ENCODE assay signal across 9 cellular contexts in genomic region chrX:14673764-14674163, GRCh38.
DNase-seq lines count a peak whose midpoint lies in the region; ATAC-seq lines count a peak whose summit lies in the region.
"Had no signal": no experiment of that assay in that cellular context is flagged by ENCODE, and none has a peak within 500 bp of the region (broad histone marks: within the 10 kb centered on the region; RNA-seq: fewer than 3 reads in every experiment).

No MANE protein-coding gene starts in this region.

- intact Hi-C loops in CD4-positive, alpha-beta memory T cell (cut with micrococcal nuclease), result no loop called here

- peak overlapping the region; percentile 71 for H3K27ac Mint-ChIP-seq in activated T-helper 17 cell treated with anti-CD3 and anti-CD28 coated beads, Interleukin-2, amount 50 U/mL, for 72 hours
- H3K27ac Mint-ChIP-seq in naive B cell, result peak overlapping the region in 2 of 6 donors; percentile 52 to 95
- H3K27ac Mint-ChIP-seq in immature natural killer cell, result no peak overlapping the region
- no peak overlapping the region for H3K27ac Mint-ChIP-seq in CD4-positive, alpha-beta memory T cell
- H3K27ac Mint-ChIP-seq: CD4-positive, CD25-positive, alpha-beta regulatory T cell had no signal

- no peaks in the 10 kb centered on the region for H3K36me3 Mint-ChIP-seq in activated T-helper 17 cell treated with anti-CD3 and anti-CD28 coated beads, Interleukin-2, amount 50 U/mL, for 72 hours (ENCODE audit: low read depth)
- no peaks in the 10 kb centered on the region for H3K36me3 Mint-ChIP-seq in naive B cell
- no peaks in the 10 kb centered on the region for H3K36me3 Mint-ChIP-seq in immature natural killer cell
- H3K36me3 Mint-ChIP-seq in CD4-positive, alpha-beta memory T cell, result no peaks in the 10 kb centered on the region
- H3K36me3 Mint-ChIP-seq: CD4-positive, CD25-positive, alpha-beta regulatory T cell had no signal

- CTCF ChIA-PET in CD4-positive, alpha-beta memory T cell (lab: Charles Lee; ENCODE audit: partially characterized antibody), result no interaction called here

- no peak overlapping the region for H3K4me3 Mint-ChIP-seq in activated T-helper 17 cell treated with anti-CD3 and anti-CD28 coated beads, Interleukin-2, amount 50 U/mL, for 72 hours
- H3K4me3 Mint-ChIP-seq in naive B cell, result peak overlapping the region in 2 of 8 donors; percentile 32 to 47
- H3K4me3 Mint-ChIP-seq in immature natural killer cell, result no peak overlapping the region
- no peak overlapping the region for H3K4me3 Mint-ChIP-seq in CD4-positive, alpha-beta memory T cell
- H3K4me3 Mint-ChIP-seq: CD4-positive, CD25-positive, alpha-beta regulatory T cell had no signal

- peak; percentile 81 for ATAC-seq in GM21526 (IDR thresholded peaks at IDR 0.05; ENCODE audit: low FRiP score, unreplicated experiment)
- peak; percentile 95 for ATAC-seq in HG03565 (IDR thresholded peaks at IDR 0.05; ENCODE audit: unreplicated experiment)
- peak; percentile 96 for ATAC-seq in activated T-helper 17 cell treated with anti-CD3 and anti-CD28 coated beads, Interleukin-2, amount 50 U/mL, for 72 hours (replicated peaks)
- ATAC-seq in naive B cell (ENCODE audit: low read depth in 2 of 2), result peak; percentile 79 to 82

- H3K9me3 Mint-ChIP-seq in activated T-helper 17 cell treated with anti-CD3 and anti-CD28 coated beads, Interleukin-2, amount 50 U/mL, for 72 hours, result no peaks in the 10 kb centered on the region
- peaks cover 0 to 2% (median 0%) of the 10 kb centered on the region in 7 donors for H3K9me3 Mint-ChIP-seq in naive B cell
- peaks cover 0 to 4% (median 0%) of the 10 kb centered on the region in 6 donors for H3K9me3 Mint-ChIP-seq in immature natural killer cell
- H3K9me3 Mint-ChIP-seq in CD4-positive, alpha-beta memory T cell, result peaks cover 0 to 4% (median 0%) of the 10 kb centered on the region in 8 donors

- H3K27ac ChIP-seq in CD4-positive, alpha-beta memory T cell (ENCODE audit: low read depth, low read length), result no peak overlapping the region

- H3K9me3 ChIP-seq in CD4-positive, alpha-beta memory T cell (ENCODE audit: control insufficient read depth in 1 of 2, low read length in 2 of 2), result no peaks in the 10 kb centered on the region

- peak; percentile 10 for DNase-seq in NK-92 treated with Interleukin-12 subunit alpha and Interleukin-12 subunit beta, amount 100 ng/mL, for 24 hours (lab: John Stamatoyannopoulos, UW)
- DNase-seq in NK-92 (lab: John Stamatoyannopoulos, UW; ENCODE audit: unreplicated experiment) (no peak), naive B cell (peak; percentile 22), immature natural killer cell (no peak)
- DNase-seq in CD4-positive, alpha-beta memory T cell, result no peak
- DNase-seq: CD4-positive, CD25-positive, alpha-beta regulatory T cell had no signal

- H3K27me3 Mint-ChIP-seq in activated T-helper 17 cell treated with anti-CD3 and anti-CD28 coated beads, Interleukin-2, amount 50 U/mL, for 72 hours, result no peaks in the 10 kb centered on the region
- H3K27me3 Mint-ChIP-seq in naive B cell (no peaks in the 10 kb centered on the region), immature natural killer cell (ENCODE audit: low read depth in 3 of 3) (peaks cover 0 to 4% (median 2%) of the 10 kb centered on the region in 3 donors)
- H3K27me3 Mint-ChIP-seq in CD4-positive, alpha-beta memory T cell, result no peaks in the 10 kb centered on the region

- H3K4me1 ChIP-seq in CD4-positive, alpha-beta memory T cell (ENCODE audit: insufficient read depth, low read length), result no peaks in the 10 kb centered on the region

- H3K4me1 Mint-ChIP-seq in activated T-helper 17 cell treated with anti-CD3 and anti-CD28 coated beads, Interleukin-2, amount 50 U/mL, for 72 hours, result peaks cover 6% of the 10 kb centered on the region
- peaks cover 25 to 45% (median 26%) of the 10 kb centered on the region in 3 donors for H3K4me1 Mint-ChIP-seq in naive B cell
- no peaks in the 10 kb centered on the region for H3K4me1 Mint-ChIP-seq in immature natural killer cell
- H3K4me1 Mint-ChIP-seq in CD4-positive, alpha-beta memory T cell, result peaks cover 0 to 5% (median 0%) of the 10 kb centered on the region in 4 donors
- H3K4me1 Mint-ChIP-seq: CD4-positive, CD25-positive, alpha-beta regulatory T cell had no signal

- no peaks in the 10 kb centered on the region for H3K36me3 ChIP-seq in CD4-positive, alpha-beta memory T cell (ENCODE audit: insufficient read depth, low read length)

- H3K4me3 ChIP-seq in CD4-positive, alpha-beta memory T cell (ENCODE audit: low read length in 2 of 2), result no peak overlapping the region

- POLR2A ChIA-PET in CD4-positive, alpha-beta memory T cell (lab: Charles Lee; ENCODE audit: partially characterized antibody), result no interaction called here

- no peaks in the 10 kb centered on the region for H3K27me3 ChIP-seq in CD4-positive, alpha-beta memory T cell (ENCODE audit: insufficient read depth, low read length)

Comparison
In these comparisons a context has a peak if more than half of its experiments do, and no peak if none do; other contexts are left out.
1. DNase-seq: peak in NK-92 treated with Interleukin-12 subunit alpha and Interleukin-12 subunit beta, amount 100 ng/mL, for 24 hours (single experiment) and naive B cell (single experiment); none in NK-92 (single experiment), immature natural killer cell (0 of 3) and CD4-positive, alpha-beta memory T cell (0 of 5).
2. Peak in every context shown above with its lines, with median percentiles within 50 percentile points of each other: ATAC-seq.